In the genomic region with DNA sequence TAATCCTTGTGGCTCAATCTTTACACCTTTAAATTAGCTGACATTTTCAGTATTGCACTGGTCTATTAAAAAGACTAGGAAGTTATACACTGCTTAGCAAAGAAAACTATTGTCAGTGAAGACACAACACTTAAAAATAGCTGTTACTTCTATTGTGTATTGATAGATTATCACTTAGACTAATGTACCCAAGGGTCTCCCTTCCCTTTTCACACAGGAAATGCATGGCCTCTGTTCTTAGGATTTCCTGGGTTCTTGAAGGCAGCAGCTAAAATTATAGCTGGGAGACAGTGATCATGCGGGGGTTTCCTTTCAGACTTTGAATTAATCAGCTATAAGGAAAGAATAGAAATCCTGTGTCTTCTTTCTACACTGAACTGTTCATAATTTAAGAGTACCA, we compare ENCODE assay signal across 16 cellular contexts. TPM values are rescaled to one million over a fixed set of nuclear protein-coding genes. Genes with fewer than 3 reads are reported as not detected.
A peak's percentile ranks its signal among the peaks of the same experiment; 100 is the strongest.
DNase-seq lines count a peak whose midpoint lies in the region; ATAC-seq, FAIRE-seq and TF ChIP-seq lines count a peak whose summit lies in the region.
"Had no signal": no experiment of that assay in that cellular context is flagged by ENCODE, and none has a peak within 500 bp of the region (broad histone marks: within the 10 kb centered on the region; RNA-seq: fewer than 3 reads in every experiment).

No MANE protein-coding gene starts in this region.

- WGBS in K562 (ENCODE audit: insufficient coverage, low coverage, missing lambda C conversion rate): 80% methylated on average over 1 of the region's 1 CpG
- 100% methylated on average over 1 of the region's 1 CpG; no CpG with 5 or more reads in 1 of the 2 experiments for WGBS in mesodermal cell (ENCODE audit: insufficient coverage in 2 of 2), 2 experiments

- H3K36me3 Mint-ChIP-seq in activated T-cell treated with anti-CD3 and anti-CD28 coated beads, Interleukin-2, amount 50 U/mL, for 24 hours (ENCODE audit: low read depth): peaks cover 24% of the 10 kb centered on the region
- H3K36me3 Mint-ChIP-seq in activated T-cell treated with anti-CD3 and anti-CD28 coated beads, Interleukin-2, amount 50 U/mL, for 4 hours (ENCODE audit: insufficient read depth): peaks cover 8% of the 10 kb centered on the region
- H3K36me3 Mint-ChIP-seq in stimulated activated effector memory CD8-positive, alpha-beta T cell treated with anti-CD3 and anti-CD28 coated beads, Interleukin-12 subunit alpha, Interleukin-12 subunit beta, amount 100 ng/mL, for 72 hours: peaks cover 21% of the 10 kb centered on the region

- POLR2A ChIA-PET in K562 (lab: Yijun Ruan, JAX): interaction anchor here (0.9 to 6.3 kb wide), 9 partner anchors 10 to 137 kb away, joined by 3 to 47 read pairs (median 4); partner anchors contain the start of gene DIP2A

- no TSS peak for BruUV-seq in K562 (replicated peaks; lab: Mats Ljungman, UMichigan)

- no peak overlapping the region for H3K4me3 Mint-ChIP-seq in activated T-cell treated with anti-CD3 and anti-CD28 coated beads, Interleukin-2, amount 50 U/mL, for 24 hours
- H3K4me3 Mint-ChIP-seq in activated T-cell treated with anti-CD3 and anti-CD28 coated beads, Interleukin-2, amount 50 U/mL, for 4 hours: no peak overlapping the region
- H3K4me3 Mint-ChIP-seq in stimulated activated effector memory CD8-positive, alpha-beta T cell treated with anti-CD3 and anti-CD28 coated beads, Interleukin-12 subunit alpha, Interleukin-12 subunit beta, amount 100 ng/mL, for 72 hours: no peak overlapping the region
- H3K4me3 Mint-ChIP-seq: GM23338 had no signal

- H3K9me1 ChIP-seq in K562 (ENCODE audit: control insufficient read depth, insufficient read depth, low read length): no peaks in the 10 kb centered on the region

- no peak overlapping the region for H3K4me2 ChIP-seq in K562 (ENCODE audit: insufficient read depth, low read length)
- H3K4me2 ChIP-seq: GM23338 had no signal

- H4K20me1 ChIP-seq in K562 (replicated peaks; ENCODE audit: control insufficient read depth, insufficient read depth, low read length): no peaks in the 10 kb centered on the region; the same call in 1 of the 2 replicates

- H3K9me3 ChIP-seq in K562 (replicated peaks; ENCODE audit: control insufficient read depth, insufficient read depth, low read depth, low read length) (no peaks in the 10 kb centered on the region), mesodermal cell (ENCODE audit: control insufficient read depth, low read length) (no peaks in the 10 kb centered on the region)

- no peak for ATAC-seq in activated T-cell treated with anti-CD3 and anti-CD28 coated beads, Interleukin-2, amount 50 U/mL, for 4 hours
- ATAC-seq in K562: no peak
- ATAC-seq in stimulated activated effector memory CD8-positive, alpha-beta T cell treated with anti-CD3 and anti-CD28 coated beads, Interleukin-12 subunit alpha, Interleukin-12 subunit beta, amount 100 ng/mL, for 72 hours: no peak
- no peak for ATAC-seq in HG03095 (IDR thresholded peaks at IDR 0.05; ENCODE audit: unreplicated experiment)
- ATAC-seq: GM23338, HCT116 had no signal

- no peaks in the 10 kb centered on the region for H3K79me2 ChIP-seq in K562 (ENCODE audit: control insufficient read depth, insufficient read depth, low read length)

- H3K9me3 Mint-ChIP-seq in activated T-cell treated with anti-CD3 and anti-CD28 coated beads, Interleukin-2, amount 50 U/mL, for 24 hours: no peaks in the 10 kb centered on the region
- H3K9me3 Mint-ChIP-seq in activated T-cell treated with anti-CD3 and anti-CD28 coated beads, Interleukin-2, amount 50 U/mL, for 4 hours: no peaks in the 10 kb centered on the region
- H3K9me3 Mint-ChIP-seq in stimulated activated effector memory CD8-positive, alpha-beta T cell treated with anti-CD3 and anti-CD28 coated beads, Interleukin-12 subunit alpha, Interleukin-12 subunit beta, amount 100 ng/mL, for 72 hours: no peaks in the 10 kb centered on the region
- H3K9me3 Mint-ChIP-seq: GM23338 had no signal

- no peaks in the 10 kb centered on the region for H3K27me3 ChIP-seq in K562 (ENCODE audit: control insufficient read depth in 2 of 2, insufficient read depth in 2 of 2, low read length in 2 of 2)

- peak; percentile 6 for FAIRE-seq in K562 (lab: Jason Lieb, UNC)
- FAIRE-seq: GM12892 had no signal

- no peak for TF ChIP-seq POLR2A in K562 (conservative IDR thresholded peaks at IDR 0.05)

- CTCF ChIA-PET in K562 (lab: Yijun Ruan, JAX; ENCODE audit: low intra/inter-chr PET ratio): no interaction called here

- no peak for TF ChIP-seq CTCF in K562 (IDR thresholded peaks at IDR 0.05 in 2 of 3, conservative IDR thresholded peaks at IDR 0.05 in 1 of 3; ENCODE audit: insufficient read depth in 2 of 3, low read depth in 1 of 3, low read length in 3 of 3)

- H3K4me1 ChIP-seq in K562 (replicated peaks in 1 of 2; ENCODE audit: control insufficient read depth in 2 of 2, insufficient read depth in 2 of 2, low read length in 2 of 2) (no peaks in the 10 kb centered on the region), mesodermal cell (ENCODE audit: control insufficient read depth, insufficient read depth, low read length, poor library complexity, severe bottlenecking) (no peaks in the 10 kb centered on the region)

- peak overlapping the region; percentile 37 for H3K27ac Mint-ChIP-seq in activated T-cell treated with anti-CD3 and anti-CD28 coated beads, Interleukin-2, amount 50 U/mL, for 24 hours
- H3K27ac Mint-ChIP-seq in stimulated activated effector memory CD8-positive, alpha-beta T cell treated with anti-CD3 and anti-CD28 coated beads, Interleukin-12 subunit alpha, Interleukin-12 subunit beta, amount 100 ng/mL, for 72 hours: peak overlapping the region; percentile 84
- H3K27ac Mint-ChIP-seq: GM23338 had no signal

- TF ChIP-seq EP300 in K562 (IDR thresholded peaks at IDR 0.05; ENCODE audit: low read length): no peak

- in situ Hi-C loops in K562 (cut with MboI): no loop called here

- TF ChIP-seq RAD21 in K562 (CRISPR knock-in tag; conservative IDR thresholded peaks at IDR 0.05 in 1 of 2, IDR thresholded peaks at IDR 0.05 in 1 of 2): no peak

- H3K36me3 ChIP-seq in K562 (ENCODE audit: control insufficient read depth, insufficient read depth, low read length) (peaks cover 13% of the 10 kb centered on the region; the same call in 2 of the 3 replicates), mesodermal cell (ENCODE audit: control insufficient read depth, insufficient read depth, low read length) (peaks cover 44% of the 10 kb centered on the region)

- H3K4me3 ChIP-seq in K562 (no peak overlapping the region), mesodermal cell (ENCODE audit: extremely low read depth, insufficient read depth, low read length, poor library complexity, severe bottlenecking) (no peak overlapping the region)
- H3K4me3 ChIP-seq: GM23338 had no signal

- intact Hi-C loops in K562 (cut with micrococcal nuclease): no loop called here

- H3K9ac ChIP-seq in K562 (ENCODE audit: insufficient read depth in 1 of 2, low read depth in 2 of 2, low read length in 2 of 2): no peak overlapping the region

- peaks cover 46% of the 10 kb centered on the region for H3K4me1 Mint-ChIP-seq in activated T-cell treated with anti-CD3 and anti-CD28 coated beads, Interleukin-2, amount 50 U/mL, for 24 hours (ENCODE audit: low read depth)
- H3K4me1 Mint-ChIP-seq in activated T-cell treated with anti-CD3 and anti-CD28 coated beads, Interleukin-2, amount 50 U/mL, for 4 hours (ENCODE audit: low read depth): peaks cover 45% of the 10 kb centered on the region
- peaks cover 44% of the 10 kb centered on the region for H3K4me1 Mint-ChIP-seq in stimulated activated effector memory CD8-positive, alpha-beta T cell treated with anti-CD3 and anti-CD28 coated beads, Interleukin-12 subunit alpha, Interleukin-12 subunit beta, amount 100 ng/mL, for 72 hours
- H3K4me1 Mint-ChIP-seq: GM23338 had no signal

- no peaks in the 10 kb centered on the region for H3K27me3 Mint-ChIP-seq in activated T-cell treated with anti-CD3 and anti-CD28 coated beads, Interleukin-2, amount 50 U/mL, for 24 hours
- no peaks in the 10 kb centered on the region for H3K27me3 Mint-ChIP-seq in activated T-cell treated with anti-CD3 and anti-CD28 coated beads, Interleukin-2, amount 50 U/mL, for 4 hours (ENCODE audit: low read depth)

- H3K27ac ChIP-seq in K562 (ENCODE audit: extremely low read depth, low read depth, low read length) (no peak overlapping the region), mesodermal cell (ENCODE audit: low read depth, low read length, severe bottlenecking) (peak overlapping the region; percentile 1)

- no peak overlapping the region for H2AFZ ChIP-seq in K562 (ENCODE audit: low read depth, low read length)
- H2AFZ ChIP-seq: GM23338 had no signal

- no peak for DNase-seq in activated T-cell treated with anti-CD3 and anti-CD28 coated beads, Interleukin-2, amount 50 U/mL, for 24 hours
- no peak for DNase-seq in activated T-cell treated with anti-CD3 and anti-CD28 coated beads, Interleukin-2, amount 50 U/mL, for 4 hours
- DNase-seq in K562 (ENCODE audit: extremely low read depth in 1 of 4, low spot score in 3 of 4): no peak
- no peak for DNase-seq in stimulated activated effector memory CD8-positive, alpha-beta T cell treated with anti-CD3 and anti-CD28 coated beads, Interleukin-12 subunit alpha, Interleukin-12 subunit beta, amount 100 ng/mL, for 72 hours (ENCODE audit: low spot score in 2 of 2)
- no peak for DNase-seq in activated CD4-positive, alpha-beta T cell treated with anti-CD3 and anti-CD28 coated beads, Interleukin-2, amount 50 U/mL, for 1 hour
- DNase-seq in activated CD8-positive, alpha-beta memory T cell treated with anti-CD3 and anti-CD28 coated beads for 24 hours: no peak
- DNase-seq: 8988T, COR-L47, KBM-7, NCI-H1417 treated with DMSO at 0.1 percent for 48 hours, NCI-H1930 had no signal

RNA-seq across cellular contexts. Expression of gene DIP2A, which starts 12.8 kb away (rescaled TPM):
- total RNA-seq in activated T-cell treated with anti-CD3 and anti-CD28 coated beads, Interleukin-2, amount 50 U/mL, for 4 hours: 10 to 100 TPM; 17.8 to 19.5 (median 18.9) TPM
- 344 and 474 TPM in 2 replicates for total RNA-seq in K562 (2011; cell fraction: chromatin; rRNA removed; ENCODE audit: low replicate concordance)
- 211 and 231 TPM in 2 replicates for total RNA-seq in K562 (2011; cell fraction: nucleolus; rRNA removed)
- total RNA-seq in K562 (2011; cell fraction: nucleoplasm; rRNA removed): 245 and 258 TPM in 2 replicates
- 13.8 and 19.7 TPM in 2 replicates for total RNA-seq in K562 (2014; rRNA removed)
- total RNA-seq in K562 (2014; rRNA removed; fragmentation: Illumina TruSeq; extraction: Trizol): 14.9 and 19.1 TPM in 2 replicates
- total RNA-seq in K562 (2015; rRNA removed; fragmentation: Illumina TruSeq; extraction: Trizol): 19.6 and 20.3 TPM in 2 replicates
- total RNA-seq in K562 (2021): 31.1 and 32.3 TPM in 2 replicates
- polyA plus RNA-seq in K562 (2011; rRNA removed): 34.5 and 41.3 TPM in 2 replicates
- polyA plus RNA-seq in K562 (2011; cell fraction: cytosol; rRNA removed): 22.5 and 24.1 TPM in 2 replicates
- polyA plus RNA-seq in K562 (2011; cell fraction: nucleus; rRNA removed): 167 and 196 TPM in 2 replicates
- 21.7 and 36.7 TPM in 2 replicates for polyA plus RNA-seq in K562 (2012)
- 21.3 and 23.9 TPM in 2 replicates for polyA plus RNA-seq in K562 (2014; fragmentation: Illumina TruSeq; extraction: Trizol)
- 1 to 10 TPM; 4.3 to 4.6 TPM for polyA plus RNA-seq in K562 (2014; fragmentation: Nextera tagmentation; extraction: Ambion mirVana)
- polyA plus RNA-seq in K562 (2014; rRNA removed): 30.0 and 31.1 TPM in 2 replicates
- polyA minus RNA-seq in K562 (2011; rRNA and poly(A)+ RNA removed): 48.3 and 48.8 TPM in 2 replicates
- 21.6 and 23.7 TPM in 2 replicates for polyA minus RNA-seq in K562 (2011; cell fraction: cytosol; rRNA and poly(A)+ RNA removed)
- 89.9 and 113 TPM in 2 replicates for polyA minus RNA-seq in K562 (2011; cell fraction: nucleus; rRNA and poly(A)+ RNA removed)
- polyA plus RNA-seq in mesodermal cell (2013, experiment 1 of 2): 43.0 TPM
- 38.3 TPM for polyA plus RNA-seq in mesodermal cell (2013, experiment 2 of 2)
